ENCODE assay signal across 22 cellular contexts in genomic region chr22:25105817-25106650, GRCh38.
DNase-seq lines count a peak whose midpoint lies in the region; ATAC-seq, FAIRE-seq and TF ChIP-seq lines count a peak whose summit lies in the region.
"Had no signal": no experiment of that assay in that cellular context is flagged by ENCODE, and none has a peak within 500 bp of the region (broad histone marks: within the 10 kb centered on the region; RNA-seq: fewer than 3 reads in every experiment).

No MANE protein-coding gene starts in this region.

- H3K14ac ChIP-seq in mesenchymal stem cell (ENCODE audit: low read length in 2 of 2) = no peak overlapping the region

- H3K27ac ChIP-seq in GM12878 (ENCODE audit: control insufficient read depth, insufficient read depth) = no peak overlapping the region
- H3K27ac ChIP-seq in mesenchymal stem cell (ENCODE audit: low read length, poor library complexity, severe bottlenecking) = no peak overlapping the region
- no peak overlapping the region for H3K27ac ChIP-seq in gastrocnemius medialis
- H3K27ac ChIP-seq in endodermal cell (ENCODE audit: low read depth, low read length) = no peak overlapping the region
- H3K27ac ChIP-seq: KMS-11 had no signal

- no peak overlapping the region for H2BK5ac ChIP-seq in mesenchymal stem cell (ENCODE audit: low read depth, low read length, poor library complexity, severe bottlenecking)

- H2BK15ac ChIP-seq in mesenchymal stem cell (ENCODE audit: low read depth, poor library complexity, severe bottlenecking) = no peak overlapping the region

- H3K4ac ChIP-seq in mesenchymal stem cell (ENCODE audit: low read depth in 1 of 2, low read length in 2 of 2) = no peak overlapping the region

- H3K9ac ChIP-seq in GM12878 (ENCODE audit: control insufficient read depth, insufficient read depth, low read length) (no peak overlapping the region), mesenchymal stem cell (ENCODE audit: low read length) (no peak overlapping the region), endodermal cell (ENCODE audit: extremely low read depth, low read length, poor library complexity, severe bottlenecking) (no peak overlapping the region)
- H3K9ac ChIP-seq: KMS-11 had no signal

- H3K36me3 Mint-ChIP-seq in endodermal cell (ENCODE audit: low read depth) = peaks cover 5% of the 10 kb centered on the region
- H3K36me3 Mint-ChIP-seq: CD4-positive, alpha-beta memory T cell had no signal

- peak overlapping the region in 1 of 2 experiments; percentile 71 for H3K23ac ChIP-seq in mesenchymal stem cell (ENCODE audit: low read length in 2 of 2)

- H3K27ac Mint-ChIP-seq in stimulated activated naive CD8-positive, alpha-beta T cell treated with anti-CD3 and anti-CD28 coated beads, Interleukin-15, amount 100 ng/mL, for 72 hours = no peak overlapping the region
- H3K27ac Mint-ChIP-seq in endodermal cell = no peak overlapping the region
- H3K27ac Mint-ChIP-seq: CD4-positive, alpha-beta memory T cell had no signal

- H3K79me2 ChIP-seq in GM12878 (ENCODE audit: control insufficient read depth, insufficient read depth, low read length) = no peaks in the 10 kb centered on the region

- H3K27me3 ChIP-seq in GM12878 (replicated peaks in 1 of 2; ENCODE audit: control insufficient read depth in 2 of 2, insufficient read depth in 2 of 2, low read length in 1 of 2) = no peaks in the 10 kb centered on the region
- H3K27me3 ChIP-seq in mesenchymal stem cell (ENCODE audit: control insufficient read depth in 1 of 2, insufficient read depth in 1 of 2, low read length in 2 of 2) = peaks cover 0 to 8% of the 10 kb centered on the region in 2 experiments
- no peaks in the 10 kb centered on the region for H3K27me3 ChIP-seq in gastrocnemius medialis
- H3K27me3 ChIP-seq in endodermal cell (ENCODE audit: control insufficient read depth, insufficient read depth, low read length, poor library complexity, severe bottlenecking) = no peaks in the 10 kb centered on the region
- H3K27me3 ChIP-seq: BE2C had no signal

- H3K27me3 Mint-ChIP-seq in stimulated activated naive CD8-positive, alpha-beta T cell treated with anti-CD3 and anti-CD28 coated beads, Interleukin-15, amount 100 ng/mL, for 72 hours = no peaks in the 10 kb centered on the region
- H3K27me3 Mint-ChIP-seq in endodermal cell (ENCODE audit: insufficient read depth) = no peaks in the 10 kb centered on the region
- H3K27me3 Mint-ChIP-seq: CD4-positive, alpha-beta memory T cell had no signal

- no peak for TF ChIP-seq CTCF in GM12878 (IDR thresholded peaks at IDR 0.05 in 2 of 3, conservative IDR thresholded peaks at IDR 0.05 in 1 of 3; ENCODE audit: control insufficient read depth in 2 of 3, extremely low read depth in 1 of 3, insufficient read depth in 1 of 3, low read depth in 3 of 3, low read length in 3 of 3)
- TF ChIP-seq CTCF in gastrocnemius medialis (IDR thresholded peaks at IDR 0.05 in 4 of 5, conservative IDR thresholded peaks at IDR 0.05 in 1 of 5) = no peak
- TF ChIP-seq CTCF in endodermal cell (conservative IDR thresholded peaks at IDR 0.05) = no peak

- intact Hi-C loops in GM12878 (cut with micrococcal nuclease; ENCODE audit: unreplicated experiment) (no loop called here), gastrocnemius medialis (cut with DNase I; ENCODE audit: low total_unique reads) (no loop called here)

- BruUV-seq in GM12878 (replicated peaks; lab: Mats Ljungman, UMichigan) = no TSS peak

- CTCF ChIA-PET in GM12878 (lab: Yijun Ruan, JAX) = interaction anchor here (0.6 to 2.5 kb wide), 8 partner anchors 10 to 96 kb away, joined by 3 to 10 read pairs (median 4); no protein-coding TSS in a partner anchor

- peaks cover 22% of the 10 kb centered on the region for H3K4me1 Mint-ChIP-seq in stimulated activated naive CD8-positive, alpha-beta T cell treated with anti-CD3 and anti-CD28 coated beads, Interleukin-15, amount 100 ng/mL, for 72 hours
- peaks cover 6% of the 10 kb centered on the region for H3K4me1 Mint-ChIP-seq in endodermal cell

- H3K36me3 ChIP-seq in GM12878 (ENCODE audit: control insufficient read depth in 2 of 2, insufficient read depth in 2 of 2, low read length in 1 of 2) (no peaks in the 10 kb centered on the region), mesenchymal stem cell (ENCODE audit: control insufficient read depth in 1 of 2, insufficient read depth in 2 of 2, low read depth in 1 of 2, low read length in 2 of 2) (no peaks in the 10 kb centered on the region), gastrocnemius medialis (peaks cover 0 to 13% of the 10 kb centered on the region in 2 donors), endodermal cell (ENCODE audit: control insufficient read depth, insufficient read depth, low read length) (no peaks in the 10 kb centered on the region)
- H3K36me3 ChIP-seq: BE2C had no signal

- H4K8ac ChIP-seq in mesenchymal stem cell (ENCODE audit: low read length) = peak overlapping the region; percentile 41

- WGBS in GM12878 (ENCODE audit: insufficient coverage, insufficient replicate concordance, low lambda C conversion rate, missing lambda C conversion rate) = 12% methylated on average over 7 of the region's 7 CpGs
- 90% methylated on average over 6 of the region's 7 CpGs for WGBS in mesenchymal stem cell
- WGBS in endodermal cell (ENCODE audit: insufficient coverage in 1 of 2, insufficient read length in 1 of 2), 2 experiments = 88 to 100% methylated on average over 5 to 7 of the region's 7 CpGs

- no peak overlapping the region for H2AK5ac ChIP-seq in mesenchymal stem cell (ENCODE audit: low read length, severe bottlenecking)

- POLR2A ChIA-PET in GM12878 (lab: Charles Lee) = interaction anchor here (0.6 to 0.7 kb wide), 2 partner anchors 11 to 21 kb away, joined by 4 to 10 read pairs; no protein-coding TSS in a partner anchor

- H3K4me1 ChIP-seq in GM12878 (ENCODE audit: control insufficient read depth, insufficient read depth, low read length) (no peaks in the 10 kb centered on the region), mesenchymal stem cell (ENCODE audit: control insufficient read depth, insufficient read depth, low read depth, low read length) (peaks cover 12% of the 10 kb centered on the region), gastrocnemius medialis (peaks cover 4 to 9% of the 10 kb centered on the region in 2 donors), endodermal cell (ENCODE audit: control insufficient read depth, insufficient read depth, low read length) (no peaks in the 10 kb centered on the region)

- H3K18ac ChIP-seq in mesenchymal stem cell (ENCODE audit: low read depth in 1 of 2, low read length in 2 of 2) = no peak overlapping the region

- H3K9me3 Mint-ChIP-seq in stimulated activated naive CD8-positive, alpha-beta T cell treated with anti-CD3 and anti-CD28 coated beads, Interleukin-15, amount 100 ng/mL, for 72 hours = no peaks in the 10 kb centered on the region
- no peaks in the 10 kb centered on the region for H3K9me3 Mint-ChIP-seq in endodermal cell

- no peak overlapping the region for H4K91ac ChIP-seq in mesenchymal stem cell (ENCODE audit: low read length)

- H3K4me3 ChIP-seq in GM12878 (no peak overlapping the region), mesenchymal stem cell (ENCODE audit: insufficient read depth in 1 of 2, low read depth in 1 of 2, low read length in 2 of 2) (no peak overlapping the region), gastrocnemius medialis (no peak overlapping the region), endodermal cell (ENCODE audit: low read length) (no peak overlapping the region)

- FAIRE-seq in GM12878 (lab: Jason Lieb, UNC) = no peak
- FAIRE-seq: A204.1, GM12891 had no signal

- in situ Hi-C loops in GM12878 (cut with MboI) = no loop called here
- in situ Hi-C loops in gastrocnemius medialis (cut with MboI; ENCODE audit: low sequenced_read_pairs in 4 of 4) = loop anchor here in 1 of 4 donors (5.0 kb wide), 1 partner anchor 66 kb away; no protein-coding TSS in a partner anchor

- no peak overlapping the region for H2AFZ ChIP-seq in GM12878 (ENCODE audit: control insufficient read depth, low read depth, low read length)
- H2AFZ ChIP-seq in mesenchymal stem cell (ENCODE audit: low read depth, low read length) = no peak overlapping the region

- H2BK120ac ChIP-seq in mesenchymal stem cell (ENCODE audit: low read depth, low read length) = no peak overlapping the region

- TF ChIP-seq RAD21 in GM12878 (IDR thresholded peaks at IDR 0.05; ENCODE audit: insufficient read depth, low read depth, low read length) = no peak

- no peak for TF ChIP-seq EP300 in GM12878 (IDR thresholded peaks at IDR 0.05; ENCODE audit: borderline replicate concordance in 1 of 2, control insufficient read depth in 1 of 2, low read depth in 2 of 2, low read length in 2 of 2)

- peak; percentile 20 for ATAC-seq in stimulated activated naive CD8-positive, alpha-beta T cell treated with anti-CD3 and anti-CD28 coated beads, Interleukin-15, amount 100 ng/mL, for 72 hours
- no peak for ATAC-seq in stimulated activated naive CD8-positive, alpha-beta T cell treated with anti-CD3 and anti-CD28 coated beads, Interleukin-15, Interleukin-2, amounts not matched to agents 100 U/mL and 50 U/mL, for 24 hours
- ATAC-seq in GM12878 = peak; percentile 44
- no peak for ATAC-seq in HG03378 (IDR thresholded peaks at IDR 0.05; ENCODE audit: unreplicated experiment)
- no peak for ATAC-seq in gastrocnemius medialis
- ATAC-seq: PC-3 had no signal

- H2BK12ac ChIP-seq in mesenchymal stem cell (ENCODE audit: low read length in 2 of 2) = no peak overlapping the region

- DNase-seq in stimulated activated naive CD8-positive, alpha-beta T cell treated with anti-CD3 and anti-CD28 coated beads, Interleukin-15, amount 100 ng/mL, for 72 hours = no peak
- no peak for DNase-seq in stimulated activated naive CD8-positive, alpha-beta T cell treated with anti-CD3 and anti-CD28 coated beads, Interleukin-15, Interleukin-2, amounts not matched to agents 100 U/mL and 50 U/mL, for 24 hours
- DNase-seq in GM12878 (ENCODE audit: low read depth, low spot score) (no peak), mesenchymal stem cell (no peak), NCI-H2196 treated with DMSO at 0.1 percent for 48 hours (lab: John Stamatoyannopoulos, UW; ENCODE audit: unreplicated experiment) (no peak), gastrocnemius medialis (no peak), endodermal cell (no peak)
- DNase-seq: BE2C; Calu3; CD4-positive, alpha-beta memory T cell; DMS53; EL; GOT3; NCI-H1092; NCI-H1436 treated with DMSO at 0.1 percent for 48 hours; NCI-H2029; NCI-H526; PC-3 had no signal

- no peak overlapping the region for H3K4me2 ChIP-seq in GM12878 (ENCODE audit: control insufficient read depth, insufficient read depth)
- H3K4me2 ChIP-seq in mesenchymal stem cell (ENCODE audit: low read length, poor library complexity, severe bottlenecking) = no peak overlapping the region
- H3K4me2 ChIP-seq: KMS-11 had no signal

- H4K20me1 ChIP-seq in GM12878 (ENCODE audit: control insufficient read depth, insufficient read depth) = no peaks in the 10 kb centered on the region

- SMC1A ChIA-PET in GM12878 (lab: Charles Lee; ENCODE audit: uncharacterized antibody, unreplicated experiment) = interaction anchor here (0.9 to 1.9 kb wide), 9 partner anchors 12 to 70 kb away, joined by 3 to 7 read pairs (median 4); no protein-coding TSS in a partner anchor

- H3K4me3 Mint-ChIP-seq in stimulated activated naive CD8-positive, alpha-beta T cell treated with anti-CD3 and anti-CD28 coated beads, Interleukin-15, amount 100 ng/mL, for 72 hours = no peak overlapping the region
- H3K4me3 Mint-ChIP-seq in endodermal cell = no peak overlapping the region
- H3K4me3 Mint-ChIP-seq: CD4-positive, alpha-beta memory T cell had no signal

- RAD21 ChIA-PET in GM12878 (lab: Charles Lee; ENCODE audit: unreplicated experiment) = interaction anchor here (0.5 to 1.9 kb wide), 5 partner anchors 24 to 146 kb away, joined by 3 to 6 read pairs (median 3); no protein-coding TSS in a partner anchor

- H3K9me3 ChIP-seq in GM12878 (replicated peaks; ENCODE audit: control insufficient read depth, insufficient read depth, low read length) (no peaks in the 10 kb centered on the region; the same call in 2 of the 3 replicates), mesenchymal stem cell (ENCODE audit: control insufficient read depth, low read length) (no peaks in the 10 kb centered on the region), gastrocnemius medialis (no peaks in the 10 kb centered on the region), endodermal cell (ENCODE audit: control insufficient read depth, low read length) (no peaks in the 10 kb centered on the region)
- H3K9me3 ChIP-seq: BE2C had no signal

- TF ChIP-seq POLR2A in GM12878 (IDR thresholded peaks at IDR 0.05; ENCODE audit: low read depth, low read length) (no peak), gastrocnemius medialis (IDR thresholded peaks at IDR 0.05) (no peak)

- no peaks in the 10 kb centered on the region for H3K79me1 ChIP-seq in mesenchymal stem cell (replicated peaks; ENCODE audit: low read length, poor library complexity, severe bottlenecking)

Comparison
In these comparisons a context has a peak if more than half of its experiments do, and no peak if none do; other contexts are left out.
1. ATAC-seq: peak in stimulated activated naive CD8-positive, alpha-beta T cell treated with anti-CD3 and anti-CD28 coated beads, Interleukin-15, amount 100 ng/mL, for 72 hours (single experiment) and GM12878 (single experiment); none in stimulated activated naive CD8-positive, alpha-beta T cell treated with anti-CD3 and anti-CD28 coated beads, Interleukin-15, Interleukin-2, amounts not matched to agents 100 U/mL and 50 U/mL, for 24 hours (single experiment), HG03378 (single experiment) and gastrocnemius medialis (0 of 2).